Comparison of ENCODE assay signal across 12 cellular contexts in genomic region chr3:124557433-124558232, GRCh38.
DNase-seq lines count a peak whose midpoint lies in the region; ATAC-seq lines count a peak whose summit lies in the region.
"Had no signal": no experiment of that assay in that cellular context is flagged by ENCODE, and none has a peak within 500 bp of the region (broad histone marks: within the 10 kb centered on the region; RNA-seq: fewer than 3 reads in every experiment).

No MANE protein-coding gene starts in this region.

- H3K36me3 ChIP-seq in adipocyte (ENCODE audit: control insufficient read depth, insufficient read depth, low read length, severe bottlenecking), result no peaks in the 10 kb centered on the region
- H3K36me3 ChIP-seq: lower lobe of right lung had no signal

- H3K9ac ChIP-seq in adipocyte (ENCODE audit: low read length), result no peak overlapping the region

- no peak overlapping the region for H3K4me3 ChIP-seq in adipocyte (ENCODE audit: low read length)
- H3K4me3 ChIP-seq: lower lobe of right lung had no signal

- no peak for ATAC-seq in GM18870 (IDR thresholded peaks at IDR 0.05; ENCODE audit: unreplicated experiment)
- no peak for ATAC-seq in HG02759 (IDR thresholded peaks at IDR 0.05; ENCODE audit: unreplicated experiment)
- no peak for ATAC-seq in GM19452 (IDR thresholded peaks at IDR 0.05; ENCODE audit: unreplicated experiment)
- ATAC-seq: lower lobe of right lung had no signal

- peaks cover 23% of the 10 kb centered on the region for H3K27me3 ChIP-seq in adipocyte (replicated peaks; ENCODE audit: control insufficient read depth, insufficient read depth, low read length)

- no peaks in the 10 kb centered on the region for H3K9me3 ChIP-seq in adipocyte (ENCODE audit: control insufficient read depth, low read length)
- H3K9me3 ChIP-seq: lower lobe of right lung had no signal

- DNase-seq in COR-L47 (lab: John Stamatoyannopoulos, UW), result peak; percentile 84
- peak; percentile 63 for DNase-seq in NCI-H1694 (lab: John Stamatoyannopoulos, UW)
- peak; percentile 52 for DNase-seq in adipocyte (ENCODE audit: low read depth)
- DNase-seq in hepatic stellate cell (ENCODE audit: low spot score), result peak; percentile 40
- DNase-seq in T-helper 1 cell, result no peak
- DNase-seq: effector memory CD4-positive, alpha-beta T cell; lower lobe of right lung; stimulated activated CD4-positive, alpha-beta T cell treated with anti-CD3 and anti-CD28 coated beads, Interleukin-12 subunit alpha, Interleukin-12 subunit beta, amount 100 ng/mL, for 4 hours; SW 1271 had no signal

- peaks cover 21% of the 10 kb centered on the region for H3K4me1 ChIP-seq in adipocyte (ENCODE audit: control insufficient read depth, insufficient read depth, low read length)

Comparison
In these comparisons a context has a peak if more than half of its experiments do, and no peak if none do; other contexts are left out.
1. DNase-seq: peak in COR-L47 (single experiment), NCI-H1694 (single experiment), adipocyte (single experiment) and hepatic stellate cell (single experiment); none in T-helper 1 cell (0 of 5).